Comparison of ENCODE assay signal across 9 cellular contexts in the genomic region with DNA sequence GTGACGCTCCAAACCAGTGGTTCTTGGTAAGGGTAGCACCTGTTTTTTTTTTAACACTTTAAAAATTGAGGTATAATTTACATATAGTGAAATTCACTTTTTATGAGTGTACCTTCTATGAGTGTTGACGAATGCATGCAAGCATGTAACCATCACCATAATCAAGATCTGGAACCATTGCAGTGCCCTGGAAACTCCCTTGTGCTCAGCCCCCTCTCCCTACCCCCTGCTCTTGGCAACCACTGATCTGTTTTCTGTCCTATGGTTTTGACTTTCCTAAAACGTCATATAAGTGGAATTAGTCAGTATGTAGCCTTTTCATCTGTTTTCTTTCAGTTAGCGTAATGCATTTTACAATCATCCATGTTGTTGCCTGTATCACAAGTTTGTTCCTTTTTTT.
"Had no signal": no experiment of that assay in that cellular context is flagged by ENCODE, and none has a peak within 500 bp of the region (broad histone marks: within the 10 kb centered on the region; RNA-seq: fewer than 3 reads in every experiment).

No MANE protein-coding gene starts in this region.

- ATAC-seq: GM23338, K562 had no signal

- H3K4me2 ChIP-seq: GM23338 had no signal

- H3K4me3 ChIP-seq: GM23338, K562 had no signal

- DNase-seq: H9, HCEC 1CT, IMR-90, KG1 had no signal

- FAIRE-seq: H1, H54, HTR-8/SVneo, K562 had no signal

- H3K4me3 Mint-ChIP-seq: GM23338, H9 had no signal

- H3K27ac Mint-ChIP-seq: GM23338 had no signal

- H2AFZ ChIP-seq: GM23338 had no signal
